In the genomic region with DNA sequence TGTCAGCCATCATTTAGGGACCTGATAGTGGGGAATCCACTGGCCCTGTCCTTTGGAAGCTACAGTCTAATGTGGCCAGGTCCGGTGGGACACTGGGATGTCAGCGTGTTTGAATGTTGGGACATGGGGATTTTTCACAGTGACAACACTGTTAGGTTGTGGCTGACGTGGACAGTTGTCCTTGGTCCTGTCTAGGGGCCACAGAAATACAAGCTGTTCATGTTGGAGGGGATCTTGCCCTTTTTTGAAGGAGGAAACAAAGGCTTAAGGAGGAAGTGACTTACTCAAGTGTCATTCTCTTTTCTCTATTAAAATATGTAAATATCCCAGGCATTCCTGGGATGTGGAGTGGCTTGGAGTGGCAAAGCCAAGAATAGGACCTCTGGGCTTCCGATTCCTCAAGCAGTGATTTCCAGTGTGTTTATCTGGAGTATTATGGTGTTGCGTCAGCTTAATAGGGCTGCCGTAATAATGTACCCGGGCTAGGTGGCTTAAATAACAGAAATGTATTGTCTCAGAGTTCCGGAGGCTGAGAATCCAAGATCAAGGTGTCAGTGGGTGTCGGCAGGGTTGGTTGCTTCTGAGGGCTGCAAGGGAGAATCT, we compare ENCODE assay signal across 16 cellular contexts. TPM values are rescaled to one million over a fixed set of nuclear protein-coding genes. Genes with fewer than 3 reads are reported as not detected.
"Had no signal": no experiment of that assay in that cellular context is flagged by ENCODE, and none has a peak within 500 bp of the region (broad histone marks: within the 10 kb centered on the region; RNA-seq: fewer than 3 reads in every experiment).

No MANE protein-coding gene starts in this region.

- H3K9me3 ChIP-seq: psoas muscle, right lobe of liver had no signal

- FAIRE-seq: TTC549 had no signal

- ATAC-seq: psoas muscle; right lobe of liver; stimulated activated memory B cell treated with anti-CD40 and anti-IgM and Interleukin-4, amounts not matched to agents 10 μg/mL and 1 μg/mL and 100 μg/mL, for 72 hours had no signal

- H3K4me1 ChIP-seq: psoas muscle, right lobe of liver, spleen, tibial artery had no signal

- H3K4me1 Mint-ChIP-seq: brain, nephron had no signal

- H3K4me3 ChIP-seq: psoas muscle, right lobe of liver, spleen, tibial artery had no signal

- H3K36me3 Mint-ChIP-seq: brain had no signal

- H3K27ac Mint-ChIP-seq: activated naive CD4-positive, alpha-beta T cell treated with anti-CD3 and anti-CD28 coated beads, Interleukin-2, amount 50 U/mL, for 72 hours; activated T-cell treated with anti-CD3 and anti-CD28 coated beads, Interleukin-2, amount 50 U/mL, for 24 hours; brain; dendritic cell treated with granulocyte-macrophage colony-stimulating factor and Interleukin-4, amounts not matched to agents 40 ng/mL and 50 ng/mL, for 4 days; nephron; stimulated activated memory B cell treated with anti-CD40 and anti-IgM and Interleukin-4, amounts not matched to agents 10 μg/mL and 1 μg/mL and 100 μg/mL, for 72 hours had no signal

- H3K27ac ChIP-seq: psoas muscle, right lobe of liver, spleen, tibial artery had no signal

- DNase-seq: activated effector memory CD4-positive, alpha-beta T cell treated with Interleukin-2 at 50 U/mL for 16 hours; activated T-cell treated with anti-CD3 and anti-CD28 coated beads, Interleukin-2, amount 50 U/mL, for 24 hours; amniotic stem cell; cerebellar nuclear complex; psoas muscle; right lobe of liver; spleen; stimulated activated CD4-positive, alpha-beta T cell treated with anti-CD3 and anti-CD28 coated beads, Interleukin-1b, Interleukin-23, amount 100 ng/mL, for 48 hours; tibial artery had no signal

- H3K36me3 ChIP-seq: right lobe of liver, spleen, tibial artery had no signal

- H3K4me3 Mint-ChIP-seq: activated T-cell treated with anti-CD3 and anti-CD28 coated beads, Interleukin-2, amount 50 U/mL, for 24 hours; brain; dendritic cell treated with granulocyte-macrophage colony-stimulating factor and Interleukin-4, amounts not matched to agents 40 ng/mL and 50 ng/mL, for 4 days; nephron; stimulated activated memory B cell treated with anti-CD40 and anti-IgM and Interleukin-4, amounts not matched to agents 10 μg/mL and 1 μg/mL and 100 μg/mL, for 72 hours had no signal

RNA-seq across cellular contexts. Expression of a gene that starts 8.5 kb away (rescaled TPM):
- total RNA-seq: psoas muscle, right lobe of liver had no signal
- polyA plus RNA-seq: esophagus had no signal
